22 cellular contexts compared by ENCODE assay signal in the genomic region with DNA sequence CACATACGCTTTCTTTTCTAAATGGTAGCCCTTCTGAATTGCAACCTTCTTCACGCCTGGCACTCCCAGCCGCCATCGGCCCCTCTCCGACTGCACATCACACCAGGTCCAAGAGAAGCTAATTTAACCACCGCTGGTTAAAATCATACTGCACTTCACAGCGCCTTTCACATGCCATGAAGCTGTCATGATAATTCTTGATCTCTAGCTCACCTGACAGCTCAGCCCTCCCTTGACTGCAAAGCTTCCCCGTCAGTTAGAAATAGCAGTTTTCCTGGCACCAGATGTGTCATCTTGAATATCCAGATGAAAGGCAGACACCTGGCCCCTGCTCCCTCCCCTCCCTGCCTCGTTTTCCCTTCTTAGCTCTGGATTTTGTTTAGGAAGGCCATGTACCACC.
"Had no signal": no experiment of that assay in that cellular context is flagged by ENCODE, and none has a peak within 500 bp of the region (broad histone marks: within the 10 kb centered on the region; RNA-seq: fewer than 3 reads in every experiment).

No MANE protein-coding gene starts in this region.

- H3K27me3 Mint-ChIP-seq: progenitor cell of endocrine pancreas had no signal

- H3K4me3 ChIP-seq: gastrocnemius medialis, lower lobe of right lung, tibial artery, uterus had no signal

- H3K9me3 ChIP-seq: gastrocnemius medialis, lower lobe of right lung, SK-N-SH, tibial artery, uterus had no signal

- H3K4me3 Mint-ChIP-seq: activated B cell treated with CpG ODN at 0.5 μM for 24 hours; activated CD4-positive, alpha-beta memory T cell treated with anti-CD3 and anti-CD28 coated beads, Interleukin-2, amount 10 ng/mL, durations not matched to agents 7 days and 5 days; activated CD8-positive, alpha-beta memory T cell treated with anti-CD3 and anti-CD28 coated beads, Interleukin-2, amount 10 ng/mL, durations not matched to agents 7 days and 5 days; activated naive CD8-positive, alpha-beta T cell treated with anti-CD3 and anti-CD28 coated beads for 36 hours; activated T-helper 17 cell treated with anti-CD3 and anti-CD28 coated beads, Interleukin-2, amount 50 U/mL, for 72 hours; endodermal cell; immature natural killer cell; neural crest cell; T-cell had no signal

- H3K36me3 ChIP-seq: gastrocnemius medialis, lower lobe of right lung, tibial artery, uterus had no signal

- H3K27ac ChIP-seq: gastrocnemius medialis, lower lobe of right lung, tibial artery, uterus had no signal

- H3K27me3 ChIP-seq: gastrocnemius medialis, tibial artery, uterus had no signal

- H3K36me3 Mint-ChIP-seq: activated CD8-positive, alpha-beta memory T cell treated with anti-CD3 and anti-CD28 coated beads, Interleukin-2, amount 10 ng/mL, durations not matched to agents 7 days and 5 days; activated naive CD8-positive, alpha-beta T cell treated with anti-CD3 and anti-CD28 coated beads for 36 hours; immature natural killer cell; T-cell had no signal

- DNase-seq: activated B cell treated with CpG ODN at 0.5 μM for 24 hours; activated CD4-positive, alpha-beta memory T cell treated with anti-CD3 and anti-CD28 coated beads, Interleukin-2, amount 10 ng/mL, durations not matched to agents 7 days and 5 days; activated CD4-positive, alpha-beta T cell treated with anti-CD3 and anti-CD28 coated beads for 4 hours; activated CD8-positive, alpha-beta memory T cell treated with anti-CD3 and anti-CD28 coated beads, Interleukin-2, amount 10 ng/mL, durations not matched to agents 7 days and 5 days; activated naive CD4-positive, alpha-beta T cell; activated naive CD8-positive, alpha-beta T cell treated with anti-CD3 and anti-CD28 coated beads for 36 hours; activated T-cell treated with anti-CD3 and anti-CD28 coated beads, Interleukin-2, amount 50 U/mL, for 1 hour; amniotic stem cell; central memory CD4-positive, alpha-beta T cell; endodermal cell; erythroblast; gastrocnemius medialis; immature natural killer cell; lower lobe of right lung; SK-N-SH; stimulated activated naive CD4-positive, alpha-beta T cell treated with Interleukin-2 at 50 U/mL for 16 hours; T-cell; tibial artery; uterus had no signal

- H3K27ac Mint-ChIP-seq: activated B cell treated with CpG ODN at 0.5 μM for 24 hours; activated CD4-positive, alpha-beta memory T cell treated with anti-CD3 and anti-CD28 coated beads, Interleukin-2, amount 10 ng/mL, durations not matched to agents 7 days and 5 days; activated CD8-positive, alpha-beta memory T cell treated with anti-CD3 and anti-CD28 coated beads, Interleukin-2, amount 10 ng/mL, durations not matched to agents 7 days and 5 days; activated naive CD8-positive, alpha-beta T cell treated with anti-CD3 and anti-CD28 coated beads for 36 hours; activated T-helper 17 cell treated with anti-CD3 and anti-CD28 coated beads, Interleukin-2, amount 50 U/mL, for 72 hours; endodermal cell; immature natural killer cell; progenitor cell of endocrine pancreas; T-cell had no signal

- H3K9me3 Mint-ChIP-seq: activated B cell treated with CpG ODN at 0.5 μM for 24 hours; activated CD4-positive, alpha-beta memory T cell treated with anti-CD3 and anti-CD28 coated beads, Interleukin-2, amount 10 ng/mL, durations not matched to agents 7 days and 5 days; activated naive CD8-positive, alpha-beta T cell treated with anti-CD3 and anti-CD28 coated beads for 36 hours; activated T-helper 17 cell treated with anti-CD3 and anti-CD28 coated beads, Interleukin-2, amount 50 U/mL, for 72 hours; endodermal cell; neural crest cell; T-cell had no signal

- H3K4me1 ChIP-seq: lower lobe of right lung, tibial artery, uterus had no signal

- H3K4me1 Mint-ChIP-seq: activated B cell treated with CpG ODN at 0.5 μM for 24 hours; activated CD4-positive, alpha-beta memory T cell treated with anti-CD3 and anti-CD28 coated beads, Interleukin-2, amount 10 ng/mL, durations not matched to agents 7 days and 5 days; activated CD8-positive, alpha-beta memory T cell treated with anti-CD3 and anti-CD28 coated beads, Interleukin-2, amount 10 ng/mL, durations not matched to agents 7 days and 5 days; activated naive CD8-positive, alpha-beta T cell treated with anti-CD3 and anti-CD28 coated beads for 36 hours; activated T-helper 17 cell treated with anti-CD3 and anti-CD28 coated beads, Interleukin-2, amount 50 U/mL, for 72 hours; T-cell had no signal
